8 cellular contexts compared by ENCODE assay signal in the genomic region with DNA sequence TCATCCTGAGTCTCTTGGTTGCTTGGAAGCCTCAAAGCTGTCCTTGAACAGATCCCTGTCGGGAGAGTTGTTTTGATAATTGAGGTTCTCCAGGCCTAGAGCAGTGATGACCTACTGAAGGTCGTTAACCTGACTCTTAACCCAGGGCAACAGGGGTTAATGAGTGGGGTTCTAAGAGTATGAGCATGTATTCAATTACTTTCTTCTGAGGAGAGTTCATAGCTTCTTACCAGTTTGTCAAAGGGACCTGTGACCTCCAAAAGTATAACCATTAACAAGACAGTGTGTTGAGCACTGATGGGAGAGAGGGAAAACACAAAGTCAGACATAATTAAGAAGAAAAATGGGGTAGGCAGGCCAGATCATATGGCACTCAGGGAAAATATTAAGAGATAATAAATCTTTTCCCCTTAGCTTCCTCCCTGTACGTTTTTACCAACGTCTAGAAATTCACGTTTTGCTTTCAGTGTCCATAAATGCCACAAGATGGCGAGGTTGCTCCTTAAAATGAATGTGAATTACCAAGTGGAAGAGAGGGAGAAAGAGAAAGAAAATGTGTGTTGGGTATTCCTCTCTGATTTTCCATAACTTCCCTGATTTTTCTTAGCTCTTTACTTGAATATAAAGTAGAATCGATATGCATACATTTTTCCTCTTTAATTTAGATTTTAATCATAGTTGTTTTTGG.
DNase-seq lines count a peak whose midpoint lies in the region; ATAC-seq, FAIRE-seq and TF ChIP-seq lines count a peak whose summit lies in the region.

No MANE protein-coding gene starts in this region.

- H3K4me1 ChIP-seq in heart right ventricle (peaks cover 0 to 10% (median 0%) of the 10 kb centered on the region in 9 donors), PC-9 (replicated peaks; ENCODE audit: insufficient read depth) (no peaks in the 10 kb centered on the region), neuron (ENCODE audit: insufficient read depth, low read length) (peaks cover 2% of the 10 kb centered on the region)

- FAIRE-seq in endometrium (lab: Jason Lieb, UNC) = peak; percentile 91

- TF ChIP-seq CTCF in heart right ventricle (IDR thresholded peaks at IDR 0.05) (peak in 8 of 9 donors; percentile 42 to 65 (median 58)), PC-9 (conservative IDR thresholded peaks at IDR 0.05) (peak; percentile 84)

- H4K20me1 ChIP-seq in PC-9 (ENCODE audit: insufficient read depth) = no peaks in the 10 kb centered on the region

- POLR2A ChIA-PET in PC-9 (lab: Charles Lee; ENCODE audit: unreplicated experiment) = interaction anchor here (0.6 kb wide), 1 partner anchor 11 kb away, joined by 9 read pairs; no protein-coding TSS in a partner anchor
- POLR2A ChIA-PET in activated CD4-positive, alpha-beta memory T cell treated with anti-CD3 and anti-CD28 coated beads for 36 hours (lab: Charles Lee) = no interaction called here

- no peaks in the 10 kb centered on the region for H3K4me1 Mint-ChIP-seq in activated CD4-positive, alpha-beta memory T cell treated with anti-CD3 and anti-CD28 coated beads for 36 hours (ENCODE audit: low read depth)

- 20 to 23% methylated on average over 7 of the region's 7 CpGs for WGBS in heart right ventricle, 2 donors

- H3K9me2 ChIP-seq in PC-9 (ENCODE audit: insufficient read depth) = no peaks in the 10 kb centered on the region

- H3K36me3 ChIP-seq in heart right ventricle (no peaks in the 10 kb centered on the region), PC-9 (ENCODE audit: low read depth) (no peaks in the 10 kb centered on the region), neuron (ENCODE audit: insufficient read depth, low read length) (no peaks in the 10 kb centered on the region)

- H3K9me3 ChIP-seq in heart right ventricle = no peaks in the 10 kb centered on the region
- no peaks in the 10 kb centered on the region for H3K9me3 ChIP-seq in PC-9 (ENCODE audit: insufficient read depth, low read depth)
- H3K9me3 ChIP-seq in neuron (ENCODE audit: low read length) = no peaks in the 10 kb centered on the region

- intact Hi-C loops in heart right ventricle (cut with DNase I) = loop anchor here in 2 of 10 donors (5.0 kb wide), 1 partner anchor 1500 kb away; no protein-coding TSS in a partner anchor
- intact Hi-C loops in cardiac septum (cut with DNase I) = loop anchor here (5.0 kb wide), 1 partner anchor 1475 kb away; no protein-coding TSS in a partner anchor
- intact Hi-C loops in PC-9 (cut with micrococcal nuclease; ENCODE audit: unreplicated experiment) = loop anchor here (1.0 to 10.0 kb wide), 3 partner anchors 1472 to 1710 kb away; a partner anchor contains a TSS
- intact Hi-C loops in activated CD4-positive, alpha-beta memory T cell treated with anti-CD3 and anti-CD28 coated beads for 36 hours (cut with micrococcal nuclease) = loop anchor here (2.0 kb wide), 1 partner anchor 1472 kb away; no protein-coding TSS in a partner anchor

- peaks cover 2% of the 10 kb centered on the region for H3K27me3 Mint-ChIP-seq in activated CD4-positive, alpha-beta memory T cell treated with anti-CD3 and anti-CD28 coated beads for 36 hours

- H3K4me3 Mint-ChIP-seq in activated CD4-positive, alpha-beta memory T cell treated with anti-CD3 and anti-CD28 coated beads for 36 hours = no peak overlapping the region

- ATAC-seq in heart right ventricle (no peak), HG03442 (IDR thresholded peaks at IDR 0.05; ENCODE audit: unreplicated experiment) (peak; percentile 65), GM21381 (IDR thresholded peaks at IDR 0.05; ENCODE audit: unreplicated experiment) (no peak)

- no peaks in the 10 kb centered on the region for H3K27me3 ChIP-seq in heart right ventricle
- no peaks in the 10 kb centered on the region for H3K27me3 ChIP-seq in PC-9 (ENCODE audit: insufficient read depth, low read depth)
- no peaks in the 10 kb centered on the region for H3K27me3 ChIP-seq in neuron (ENCODE audit: insufficient read depth, low read length)

- DNase-seq in heart right ventricle = peak in 1 of 2 donors; percentile 30
- DNase-seq in cardiac septum (ENCODE audit: low spot score) = no peak
- peak; percentile 28 to 48 for DNase-seq in PC-9
- no peak for DNase-seq in activated CD4-positive, alpha-beta memory T cell treated with anti-CD3 and anti-CD28 coated beads for 36 hours

- CTCF ChIA-PET in PC-9 (lab: Charles Lee) = interaction anchor here (0.6 to 1.5 kb wide), 12 partner anchors 10 to 1501 kb away, joined by 3 to 6 read pairs (median 3); a partner anchor contains a TSS
- CTCF ChIA-PET in activated CD4-positive, alpha-beta memory T cell treated with anti-CD3 and anti-CD28 coated beads for 36 hours (lab: Charles Lee) = interaction anchor here (0.6 to 1.4 kb wide), 4 partner anchors 29 to 372 kb away, joined by 3 to 7 read pairs (median 4); no protein-coding TSS in a partner anchor

- H3K4me3 ChIP-seq in heart right ventricle (no peak overlapping the region), PC-9 (no peak overlapping the region), neuron (ENCODE audit: low read length) (no peak overlapping the region)

- H3K9me3 Mint-ChIP-seq in activated CD4-positive, alpha-beta memory T cell treated with anti-CD3 and anti-CD28 coated beads for 36 hours = no peaks in the 10 kb centered on the region

- no peak overlapping the region for H3K27ac ChIP-seq in heart right ventricle
- H3K27ac ChIP-seq in PC-9 = no peak overlapping the region

- H3K4me2 ChIP-seq in PC-9 = no peak overlapping the region

- no peaks in the 10 kb centered on the region for H3K36me3 Mint-ChIP-seq in activated CD4-positive, alpha-beta memory T cell treated with anti-CD3 and anti-CD28 coated beads for 36 hours

- H3F3A ChIP-seq in PC-9 (ENCODE audit: insufficient read depth, low read depth) = no peaks in the 10 kb centered on the region

- no peak overlapping the region for H3K27ac Mint-ChIP-seq in activated CD4-positive, alpha-beta memory T cell treated with anti-CD3 and anti-CD28 coated beads for 36 hours

- BruUV-seq in PC-9 (replicated peaks; lab: Mats Ljungman, UMichigan) = no TSS peak

- H2AFZ ChIP-seq in PC-9 (peak overlapping the region; percentile 17; the same call in 1 of the 2 replicates), neuron (ENCODE audit: low read depth, low read length) (peak overlapping the region; percentile 71)

- H3K79me2 ChIP-seq in PC-9 (ENCODE audit: low read depth) = no peaks in the 10 kb centered on the region

Comparison
In these comparisons a context has a peak if more than half of its experiments do, and no peak if none do; other contexts are left out.
1. DNase-seq: peak in PC-9 (2 of 2); none in cardiac septum (single experiment) and activated CD4-positive, alpha-beta memory T cell treated with anti-CD3 and anti-CD28 coated beads for 36 hours (single experiment).